8 cellular contexts compared by ENCODE assay signal in the genomic region with DNA sequence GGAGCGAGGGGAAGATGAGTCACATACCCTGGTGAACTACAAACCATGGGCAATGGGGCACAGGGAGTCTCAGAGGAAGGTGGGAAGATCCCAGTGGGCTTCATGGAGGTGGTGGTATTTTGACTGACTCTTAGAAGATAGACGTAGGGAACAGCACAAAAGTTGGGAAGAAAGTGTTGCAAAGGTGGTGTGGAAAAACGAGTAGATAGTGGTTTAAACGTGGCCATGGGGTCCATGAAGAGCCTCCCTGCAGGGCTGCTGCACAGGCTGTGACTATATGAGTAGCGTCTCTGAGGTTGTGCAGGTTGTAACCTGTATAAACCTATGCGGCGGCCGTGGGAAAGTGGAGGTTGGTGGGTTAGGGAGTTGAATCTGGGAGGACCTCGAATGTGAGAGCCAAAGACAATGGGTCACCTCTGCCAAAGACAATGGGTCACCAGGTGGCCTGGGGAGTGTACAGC. TPM values are rescaled to one million over a fixed set of nuclear protein-coding genes. Genes with fewer than 3 reads are reported as not detected.
DNase-seq lines count a peak whose midpoint lies in the region; ATAC-seq and TF ChIP-seq lines count a peak whose summit lies in the region.

No MANE protein-coding gene starts in this region.

- DNase-seq in GM23248 (no peak), SJSA1 (ENCODE audit: low read depth in 1 of 2, low spot score in 2 of 2) (no peak), epithelial cell of esophagus (ENCODE audit: low read depth) (peak; percentile 67), smooth muscle cell (lab: John Stamatoyannopoulos, UW; ENCODE audit: unreplicated experiment) (no peak), NCI-H1417 (lab: John Stamatoyannopoulos, UW) (no peak), NCI-H2029 (lab: John Stamatoyannopoulos, UW) (no peak)

- in situ Hi-C loops in GM23248 (cut with MboI): no loop called here

- H3K9me2 ChIP-seq in GM23248 (ENCODE audit: insufficient read depth): no peaks in the 10 kb centered on the region

- peaks cover 20% of the 10 kb centered on the region for H3K4me1 ChIP-seq in GM23248 (ENCODE audit: insufficient read depth)
- peaks cover 63% of the 10 kb centered on the region for H3K4me1 ChIP-seq in SJSA1 (replicated peaks)
- H3K4me1 ChIP-seq in smooth muscle cell (ENCODE audit: low read depth): no peaks in the 10 kb centered on the region

- no peak overlapping the region for H3K4me3 ChIP-seq in GM23248
- no peak overlapping the region for H3K4me3 ChIP-seq in SJSA1
- H3K4me3 ChIP-seq in epithelial cell of esophagus (ENCODE audit: low read length): no peak overlapping the region
- no peak overlapping the region for H3K4me3 ChIP-seq in smooth muscle cell

- H2AFZ ChIP-seq in GM23248 (peak overlapping the region; percentile 69; the same call in 1 of the 2 replicates), smooth muscle cell (ENCODE audit: low read depth) (no peak overlapping the region)

- TF ChIP-seq CTCF in epithelial cell of esophagus (IDR thresholded peaks at IDR 0.05; ENCODE audit: insufficient read depth, low read depth, low read length, missing control alignments) (no peak), smooth muscle cell (IDR thresholded peaks at IDR 0.05; ENCODE audit: borderline replicate concordance, insufficient read depth, poor library complexity, severe bottlenecking) (no peak)

- H3F3A ChIP-seq in GM23248 (ENCODE audit: insufficient read depth) (peaks cover 20% of the 10 kb centered on the region; the same call in 1 of the 2 replicates), smooth muscle cell (ENCODE audit: low read depth) (no peaks in the 10 kb centered on the region)

- H4K20me1 ChIP-seq in GM23248 (ENCODE audit: insufficient read depth): no peaks in the 10 kb centered on the region
- H4K20me1 ChIP-seq in smooth muscle cell (ENCODE audit: low read depth): no peaks in the 10 kb centered on the region

- no peaks in the 10 kb centered on the region for H3K79me2 ChIP-seq in GM23248 (ENCODE audit: insufficient read depth)
- H3K79me2 ChIP-seq in smooth muscle cell (ENCODE audit: low read depth): no peaks in the 10 kb centered on the region

- H3K27ac ChIP-seq in GM23248: peak overlapping the region; percentile 73
- H3K27ac ChIP-seq in SJSA1: peak overlapping the region; percentile 11; the same call in 1 of the 2 replicates
- peak overlapping the region; percentile 3 for H3K27ac ChIP-seq in smooth muscle cell (ENCODE audit: low read depth)

- no peaks in the 10 kb centered on the region for H3K36me3 ChIP-seq in GM23248 (ENCODE audit: low read depth)
- H3K36me3 ChIP-seq in SJSA1: no peaks in the 10 kb centered on the region
- H3K36me3 ChIP-seq in smooth muscle cell (ENCODE audit: low read depth): no peaks in the 10 kb centered on the region

- H3K4me2 ChIP-seq in GM23248 (ENCODE audit: unreplicated experiment) (peak overlapping the region; percentile 33), smooth muscle cell (no peak overlapping the region)

- ATAC-seq in HG02852 (IDR thresholded peaks at IDR 0.05; ENCODE audit: unreplicated experiment) (no peak), HG02588 (IDR thresholded peaks at IDR 0.05; ENCODE audit: unreplicated experiment) (no peak)

- peak overlapping the region; percentile 31; the same call in 1 of the 2 replicates for H3K9ac ChIP-seq in GM23248
- no peak overlapping the region for H3K9ac ChIP-seq in smooth muscle cell (ENCODE audit: low read depth)

- H3K27me3 ChIP-seq in GM23248 (replicated peaks; ENCODE audit: insufficient read depth): no peaks in the 10 kb centered on the region
- no peaks in the 10 kb centered on the region for H3K27me3 ChIP-seq in SJSA1 (replicated peaks)
- peaks cover 22% of the 10 kb centered on the region for H3K27me3 ChIP-seq in smooth muscle cell (ENCODE audit: low read depth)

- H3K9me3 ChIP-seq in GM23248 (ENCODE audit: low read depth) (no peaks in the 10 kb centered on the region), SJSA1 (replicated peaks) (no peaks in the 10 kb centered on the region), smooth muscle cell (replicated peaks; ENCODE audit: low read depth) (no peaks in the 10 kb centered on the region)

- WGBS in GM23248 (ENCODE audit: low coverage in 1 of 2, low lambda C conversion rate in 2 of 2, missing lambda C conversion rate in 2 of 2), 2 experiments: 42 to 46% methylated on average over 9 of the region's 9 CpGs
- WGBS in smooth muscle cell (ENCODE audit: low lambda C conversion rate): 62% methylated on average over 9 of the region's 9 CpGs

RNA-seq across cellular contexts. Expression of gene LZTS2, which starts 13.8 kb away (rescaled TPM):
- 95.2 and 113 TPM in 2 replicates for total RNA-seq in GM23248 (2014; rRNA removed; shearing (Covaris generic))
- polyA plus RNA-seq in GM23248 (2016; fragmentation: Nextera tagmentation; extraction: Ambion mirVana) (51.1 and 54.8 TPM in 2 replicates), smooth muscle cell (96.2 and 103 TPM in 2 replicates)
- total RNA-seq in SJSA1 (2014; rRNA removed; shearing (Covaris generic)): 70.0 and 72.8 TPM in 2 replicates
- total RNA-seq in smooth muscle cell: 54.9 and 57.9 TPM in 2 replicates

RNA-seq across cellular contexts. Expression of gene PDZD7, which starts 17.5 kb away (rescaled TPM):
- total RNA-seq in GM23248 (2014; rRNA removed; shearing (Covaris generic)): 0.54 TPM in 1 of 2 replicates, not detected in the other
- polyA plus RNA-seq in GM23248 (2016; fragmentation: Nextera tagmentation; extraction: Ambion mirVana): 1.1 and 1.8 TPM in 2 replicates
- total RNA-seq in SJSA1 (2014; rRNA removed; shearing (Covaris generic)): 0.50 and 1.3 TPM in 2 replicates
- 2.0 and 4.5 TPM in 2 replicates for total RNA-seq in smooth muscle cell
- polyA plus RNA-seq in smooth muscle cell: 0.93 and 4.2 TPM in 2 replicates

RNA-seq across cellular contexts. Expression of gene SFXN3, which starts 17.6 kb away (rescaled TPM):
- total RNA-seq in GM23248 (2014; rRNA removed; shearing (Covaris generic)): 79.8 and 103 TPM in 2 replicates
- polyA plus RNA-seq in GM23248 (2016; fragmentation: Nextera tagmentation; extraction: Ambion mirVana): 58.8 and 61.7 TPM in 2 replicates
- total RNA-seq in SJSA1 (2014; rRNA removed; shearing (Covaris generic)): 29.6 and 52.4 TPM in 2 replicates
- total RNA-seq in smooth muscle cell: 79.1 and 86.9 TPM in 2 replicates
- polyA plus RNA-seq in smooth muscle cell: 92.1 and 120 TPM in 2 replicates

RNA-seq across cellular contexts. Expression of gene TWNK, which starts 26.1 kb away (rescaled TPM):
- 3.4 and 4.4 TPM in 2 replicates for total RNA-seq in GM23248 (2014; rRNA removed; shearing (Covaris generic))
- polyA plus RNA-seq in GM23248 (2016; fragmentation: Nextera tagmentation; extraction: Ambion mirVana) (3.6 and 4.4 TPM in 2 replicates), smooth muscle cell (2.5 and 3.9 TPM in 2 replicates)
- 4.3 and 7.5 TPM in 2 replicates for total RNA-seq in SJSA1 (2014; rRNA removed; shearing (Covaris generic))
- 2.0 and 2.3 TPM in 2 replicates for total RNA-seq in smooth muscle cell

RNA-seq across cellular contexts. Expression of gene MRPL43, which starts 26.1 kb away (rescaled TPM):
- total RNA-seq in GM23248 (2014; rRNA removed; shearing (Covaris generic)): 83.5 and 94.1 TPM in 2 replicates
- 145 and 148 TPM in 2 replicates for polyA plus RNA-seq in GM23248 (2016; fragmentation: Nextera tagmentation; extraction: Ambion mirVana)
- 63.7 and 69.4 TPM in 2 replicates for total RNA-seq in SJSA1 (2014; rRNA removed; shearing (Covaris generic))
- total RNA-seq in smooth muscle cell: 59.3 and 89.9 TPM in 2 replicates
- 104 and 120 TPM in 2 replicates for polyA plus RNA-seq in smooth muscle cell

Comparison
In these comparisons a context has a peak if more than half of its experiments do, and no peak if none do; other contexts are left out.
1. H3K27ac ChIP-seq: peak in every context shown above with its lines; median percentile 73 in GM23248; 11 in SJSA1; 3 in smooth muscle cell.